ENCODE assay signal across 17 cellular contexts in genomic region chr2:3229221-3229620, GRCh38.
A peak's percentile ranks its signal among the peaks of the same experiment; 100 is the strongest.
DNase-seq lines count a peak whose midpoint lies in the region; ATAC-seq and TF ChIP-seq lines count a peak whose summit lies in the region.
"Had no signal": no experiment of that assay in that cellular context is flagged by ENCODE, and none has a peak within 500 bp of the region (broad histone marks: within the 10 kb centered on the region; RNA-seq: fewer than 3 reads in every experiment).

No MANE protein-coding gene starts in this region.

- intact Hi-C loops in sciatic nerve (cut with DNase I): no loop called here

- DNase-seq in AG10803 (ENCODE audit: low read depth) (peak; percentile 52), GM04504 (ENCODE audit: low read depth) (peak; percentile 18), NCI-H446 treated with DMSO at 0.1 percent for 48 hours (lab: John Stamatoyannopoulos, UW) (peak; percentile 18), fibroblast of the aortic adventitia (ENCODE audit: low read depth) (peak; percentile 62), DMS79 treated with DMSO at 0.1 percent for 48 hours (lab: John Stamatoyannopoulos, UW) (no peak), sciatic nerve (ENCODE audit: low spot score) (no peak)
- no peak for DNase-seq in stimulated activated CD4-positive, alpha-beta T cell treated with anti-CD3 and anti-CD28 coated beads, Interleukin-4, amount 100 ng/mL, for 24 hours
- DNase-seq: AML-193; BE2C; CD4-positive, alpha-beta T cell; CD8-positive, alpha-beta memory T cell; DMS53; DND-41; GOT3; HFFc6 had no signal

- H3K4me3 ChIP-seq in AG10803 (ENCODE audit: low read length): no peak overlapping the region
- H3K4me3 ChIP-seq in fibroblast of the aortic adventitia (ENCODE audit: low read depth, low read length): no peak overlapping the region
- H3K4me3 ChIP-seq: BLaER1 treated with 17β-estradiol and CSF1 and Interleukin-3, amounts not matched to agents 10 nM and 100 nM; HAP-1 had no signal

- no peak for ATAC-seq in sciatic nerve

- TF ChIP-seq CTCF in AG10803 (conservative IDR thresholded peaks at IDR 0.05; ENCODE audit: low read length) (no peak), fibroblast of the aortic adventitia (IDR thresholded peaks at IDR 0.05; ENCODE audit: insufficient read depth, low read length) (no peak)

Comparison
In these comparisons a context has a peak if more than half of its experiments do, and no peak if none do; other contexts are left out.
1. DNase-seq: peak in AG10803 (single experiment), GM04504 (single experiment), NCI-H446 treated with DMSO at 0.1 percent for 48 hours (single experiment) and fibroblast of the aortic adventitia (single experiment); none in stimulated activated CD4-positive, alpha-beta T cell treated with anti-CD3 and anti-CD28 coated beads, Interleukin-4, amount 100 ng/mL, for 24 hours (single experiment), DMS79 treated with DMSO at 0.1 percent for 48 hours (single experiment) and sciatic nerve (single experiment).